ENCODE assay signal across 1 cellular context in the genomic region with DNA sequence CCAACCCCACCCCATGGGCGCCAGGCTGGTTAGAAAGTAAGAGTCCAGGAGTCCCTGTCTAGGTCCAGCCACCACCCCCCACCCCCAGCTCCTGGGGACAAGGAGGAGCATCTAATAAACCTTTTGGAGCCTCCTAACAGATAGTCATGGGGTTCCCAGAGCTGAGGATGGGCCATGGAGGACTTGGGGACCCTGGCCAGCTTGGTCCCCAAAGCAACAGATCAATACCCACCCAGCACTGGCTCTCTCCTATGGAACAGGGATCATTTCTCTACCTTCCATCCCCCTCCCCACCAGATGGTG.
TF ChIP-seq lines count a peak whose summit lies in the region.

No MANE protein-coding gene starts in this region.

TF ChIP-seq in WTC11, 78 proteins besides CTCF, POLR2A, EP300 and RAD21 (continued from another document):
- TF ChIP-seq, protein P1, sequence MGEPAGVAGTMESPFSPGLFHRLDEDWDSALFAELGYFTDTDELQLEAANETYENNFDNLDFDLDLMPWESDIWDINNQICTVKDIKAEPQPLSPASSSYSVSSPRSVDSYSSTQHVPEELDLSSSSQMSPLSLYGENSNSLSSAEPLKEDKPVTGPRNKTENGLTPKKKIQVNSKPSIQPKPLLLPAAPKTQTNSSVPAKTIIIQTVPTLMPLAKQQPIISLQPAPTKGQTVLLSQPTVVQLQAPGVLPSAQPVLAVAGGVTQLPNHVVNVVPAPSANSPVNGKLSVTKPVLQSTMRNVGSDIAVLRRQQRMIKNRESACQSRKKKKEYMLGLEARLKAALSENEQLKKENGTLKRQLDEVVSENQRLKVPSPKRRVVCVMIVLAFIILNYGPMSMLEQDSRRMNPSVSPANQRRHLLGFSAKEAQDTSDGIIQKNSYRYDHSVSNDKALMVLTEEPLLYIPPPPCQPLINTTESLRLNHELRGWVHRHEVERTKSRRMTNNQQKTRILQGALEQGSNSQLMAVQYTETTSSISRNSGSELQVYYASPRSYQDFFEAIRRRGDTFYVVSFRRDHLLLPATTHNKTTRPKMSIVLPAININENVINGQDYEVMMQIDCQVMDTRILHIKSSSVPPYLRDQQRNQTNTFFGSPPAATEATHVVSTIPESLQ (CRISPR knock-in tag; IDR thresholded peaks at IDR 0.05), result no peak
- no peak for TF ChIP-seq FOXP1 (CRISPR knock-in tag; IDR thresholded peaks at IDR 0.05; ENCODE audit: borderline replicate concordance)
- TF ChIP-seq JUN (CRISPR knock-in tag; IDR thresholded peaks at IDR 0.05), result no peak
- no peak for TF ChIP-seq TEAD1 (CRISPR knock-in tag; IDR thresholded peaks at IDR 0.05)
- no peak for TF ChIP-seq IRF2 (CRISPR knock-in tag; IDR thresholded peaks at IDR 0.05; ENCODE audit: borderline replicate concordance, low read depth)
- no peak for TF ChIP-seq GABPB1 (CRISPR knock-in tag; IDR thresholded peaks at IDR 0.05)
- TF ChIP-seq, protein P2, sequence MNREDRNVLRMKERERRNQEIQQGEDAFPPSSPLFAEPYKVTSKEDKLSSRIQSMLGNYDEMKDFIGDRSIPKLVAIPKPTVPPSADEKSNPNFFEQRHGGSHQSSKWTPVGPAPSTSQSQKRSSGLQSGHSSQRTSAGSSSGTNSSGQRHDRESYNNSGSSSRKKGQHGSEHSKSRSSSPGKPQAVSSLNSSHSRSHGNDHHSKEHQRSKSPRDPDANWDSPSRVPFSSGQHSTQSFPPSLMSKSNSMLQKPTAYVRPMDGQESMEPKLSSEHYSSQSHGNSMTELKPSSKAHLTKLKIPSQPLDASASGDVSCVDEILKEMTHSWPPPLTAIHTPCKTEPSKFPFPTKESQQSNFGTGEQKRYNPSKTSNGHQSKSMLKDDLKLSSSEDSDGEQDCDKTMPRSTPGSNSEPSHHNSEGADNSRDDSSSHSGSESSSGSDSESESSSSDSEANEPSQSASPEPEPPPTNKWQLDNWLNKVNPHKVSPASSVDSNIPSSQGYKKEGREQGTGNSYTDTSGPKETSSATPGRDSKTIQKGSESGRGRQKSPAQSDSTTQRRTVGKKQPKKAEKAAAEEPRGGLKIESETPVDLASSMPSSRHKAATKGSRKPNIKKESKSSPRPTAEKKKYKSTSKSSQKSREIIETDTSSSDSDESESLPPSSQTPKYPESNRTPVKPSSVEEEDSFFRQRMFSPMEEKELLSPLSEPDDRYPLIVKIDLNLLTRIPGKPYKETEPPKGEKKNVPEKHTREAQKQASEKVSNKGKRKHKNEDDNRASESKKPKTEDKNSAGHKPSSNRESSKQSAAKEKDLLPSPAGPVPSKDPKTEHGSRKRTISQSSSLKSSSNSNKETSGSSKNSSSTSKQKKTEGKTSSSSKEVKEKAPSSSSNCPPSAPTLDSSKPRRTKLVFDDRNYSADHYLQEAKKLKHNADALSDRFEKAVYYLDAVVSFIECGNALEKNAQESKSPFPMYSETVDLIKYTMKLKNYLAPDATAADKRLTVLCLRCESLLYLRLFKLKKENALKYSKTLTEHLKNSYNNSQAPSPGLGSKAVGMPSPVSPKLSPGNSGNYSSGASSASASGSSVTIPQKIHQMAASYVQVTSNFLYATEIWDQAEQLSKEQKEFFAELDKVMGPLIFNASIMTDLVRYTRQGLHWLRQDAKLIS (CRISPR knock-in tag; IDR thresholded peaks at IDR 0.05; ENCODE audit: borderline replicate concordance), result no peak
- TF ChIP-seq NFYB (CRISPR knock-in tag; conservative IDR thresholded peaks at IDR 0.05; ENCODE audit: low read depth), result no peak
- no peak for TF ChIP-seq ZNF219 (CRISPR knock-in tag; IDR thresholded peaks at IDR 0.05; ENCODE audit: borderline replicate concordance)
